16 cellular contexts compared by ENCODE assay signal in genomic region chr5:54205453-54205852, GRCh38.
DNase-seq lines count a peak whose midpoint lies in the region; ATAC-seq and TF ChIP-seq lines count a peak whose summit lies in the region.
"Had no signal": no experiment of that assay in that cellular context is flagged by ENCODE, and none has a peak within 500 bp of the region (broad histone marks: within the 10 kb centered on the region; RNA-seq: fewer than 3 reads in every experiment).

No MANE protein-coding gene starts in this region.

- peak overlapping the region; percentile 6 for H3K4me3 Mint-ChIP-seq in Calu3 (ENCODE audit: low read depth, unreplicated experiment)
- H3K4me3 Mint-ChIP-seq: CD14-positive monocyte; CD8-positive, alpha-beta memory T cell had no signal

- peak; percentile 42 to 87 (median 56) for ATAC-seq in right lobe of liver
- no peak for ATAC-seq in GM21717 (IDR thresholded peaks at IDR 0.05; ENCODE audit: unreplicated experiment)
- no peak for ATAC-seq in GM21786 (IDR thresholded peaks at IDR 0.05; ENCODE audit: unreplicated experiment)
- ATAC-seq: HCT116 had no signal

- no peak for TF ChIP-seq POLR2A in right lobe of liver (IDR thresholded peaks at IDR 0.05)

- DNase-seq in DMS 273 (lab: John Stamatoyannopoulos, UW; ENCODE audit: unreplicated experiment) (peak; percentile 6), DMS 273 treated with DMSO at 0.1 percent for 48 hours (lab: John Stamatoyannopoulos, UW) (no peak), Calu3 (no peak), NCI-H82 (lab: John Stamatoyannopoulos, UW) (peak; percentile 86), right lobe of liver (no peak)
- DNase-seq: CD8-positive, alpha-beta memory T cell; DMS153; GF-D8; GM23248; IMR-90; KBM-7 had no signal

- no peak overlapping the region for H3K27ac Mint-ChIP-seq in Calu3 (ENCODE audit: unreplicated experiment)
- H3K27ac Mint-ChIP-seq: CD14-positive monocyte had no signal

- H3K27me3 ChIP-seq in right lobe of liver: no peaks in the 10 kb centered on the region

- intact Hi-C loops in Calu3 (cut with micrococcal nuclease; ENCODE audit: unreplicated experiment): no loop called here
- intact Hi-C loops in right lobe of liver (cut with DNase I): no loop called here

- H3K4me3 ChIP-seq in right lobe of liver: no peak overlapping the region
- H3K4me3 ChIP-seq: GM23248 had no signal

- H3K4me1 ChIP-seq in right lobe of liver: no peaks in the 10 kb centered on the region

- CTCF ChIA-PET in Calu3 (lab: Charles Lee): interaction anchor here (0.6 kb wide), 1 partner anchor 775 kb away, joined by 4 read pairs; no protein-coding TSS in a partner anchor

- WGBS in right lobe of liver (ENCODE audit: insufficient coverage, low coverage, low lambda C conversion rate, missing lambda C conversion rate): 34% methylated on average over 4 of the region's 4 CpGs

- no TSS peak for BruUV-seq in Calu3 (replicated peaks; lab: Mats Ljungman, UMichigan)

- no peaks in the 10 kb centered on the region for H3K9me3 ChIP-seq in right lobe of liver

- no peaks in the 10 kb centered on the region for H3K27me3 Mint-ChIP-seq in Calu3 (ENCODE audit: unreplicated experiment)
- H3K27me3 Mint-ChIP-seq: CD8-positive, alpha-beta memory T cell had no signal

- no peak for TF ChIP-seq CTCF in Calu3 (IDR thresholded peaks at IDR 0.05; ENCODE audit: unreplicated experiment)
- TF ChIP-seq CTCF in right lobe of liver (IDR thresholded peaks at IDR 0.05): no peak

- peak overlapping the region in 1 of 3 donors; percentile 27 for H3K27ac ChIP-seq in right lobe of liver
- H3K27ac ChIP-seq: 22Rv1, GM23248 had no signal

- H3K4me1 Mint-ChIP-seq in Calu3 (ENCODE audit: low read depth, unreplicated experiment): peaks cover 26% of the 10 kb centered on the region

- H3K36me3 Mint-ChIP-seq in Calu3 (ENCODE audit: insufficient read depth, unreplicated experiment): no peaks in the 10 kb centered on the region
- H3K36me3 Mint-ChIP-seq: CD14-positive monocyte had no signal

- peaks cover 6% of the 10 kb centered on the region for H3K9me3 Mint-ChIP-seq in Calu3 (ENCODE audit: low read depth, unreplicated experiment)

- no peaks in the 10 kb centered on the region for H3K36me3 ChIP-seq in right lobe of liver

Comparison
In these comparisons a context has a peak if more than half of its experiments do, and no peak if none do; other contexts are left out.
1. DNase-seq: peak in DMS 273 (single experiment) and NCI-H82 (single experiment); none in DMS 273 treated with DMSO at 0.1 percent for 48 hours (single experiment), Calu3 (single experiment) and right lobe of liver (0 of 3).
2. ATAC-seq: peak in right lobe of liver (4 of 4); none in GM21717 (single experiment) and GM21786 (single experiment).